Comparison of ENCODE assay signal across 18 cellular contexts in genomic region chr17:75407655-75408352, GRCh38.
"Had no signal": no experiment of that assay in that cellular context is flagged by ENCODE, and none has a peak within 500 bp of the region (broad histone marks: within the 10 kb centered on the region; RNA-seq: fewer than 3 reads in every experiment).

No MANE protein-coding gene starts in this region.

- H3K9me3 ChIP-seq: ascending aorta, colonic mucosa, gastrocnemius medialis, neutrophil, thyroid gland had no signal

- DNase-seq: activated CD4-positive, alpha-beta T cell treated with anti-CD3 and anti-CD28 coated beads for 48 hours; activated CD8-positive, alpha-beta T cell treated with anti-CD3 and anti-CD28 coated beads for 36 hours; activated T-cell treated with anti-CD3 and anti-CD28 coated beads, Interleukin-2, amount 50 U/mL, for 24 hours; colonic mucosa; gastrocnemius medialis; immature natural killer cell; left ventricle myocardium superior; mesenchymal stem cell; naive thymus-derived CD8-positive, alpha-beta T cell; stimulated activated naive CD4-positive, alpha-beta T cell; thyroid gland had no signal

- H3K27ac Mint-ChIP-seq: activated CD8-positive, alpha-beta T cell treated with anti-CD3 and anti-CD28 coated beads for 36 hours; activated naive CD4-positive, alpha-beta T cell treated with anti-CD3 and anti-CD28 coated beads, Interleukin-2, amount 50 U/mL, for 24 hours; activated T-cell treated with anti-CD3 and anti-CD28 coated beads, Interleukin-2, amount 50 U/mL, for 24 hours; activated T-helper 2 cell treated with anti-CD3 and anti-CD28 coated beads, Interferon-gamma antibody, Interleukin-2, Interleukin-4, amounts not matched to agents 10 μg/mL and 5 μg/mL and 100 μg/mL, durations not matched to agents 14 hours and 24 hours and 36 hours; immature natural killer cell; WTC11 had no signal

- H3K27ac ChIP-seq: ascending aorta, colonic mucosa, gastrocnemius medialis, neutrophil, thyroid gland had no signal

- H3K36me3 ChIP-seq: ascending aorta, colonic mucosa, gastrocnemius medialis, neutrophil, thyroid gland had no signal

- H3K4me1 ChIP-seq: colonic mucosa had no signal

- H3K4me3 Mint-ChIP-seq: activated CD8-positive, alpha-beta T cell treated with anti-CD3 and anti-CD28 coated beads for 36 hours; activated naive CD4-positive, alpha-beta T cell treated with anti-CD3 and anti-CD28 coated beads, Interleukin-2, amount 50 U/mL, for 24 hours; activated T-cell treated with anti-CD3 and anti-CD28 coated beads, Interleukin-2, amount 50 U/mL, for 24 hours; central memory CD8-positive, alpha-beta T cell; immature natural killer cell; WTC11 had no signal

- H3K36me3 Mint-ChIP-seq: immature natural killer cell; naive thymus-derived CD8-positive, alpha-beta T cell; WTC11 had no signal

- H3K9me3 Mint-ChIP-seq: activated CD8-positive, alpha-beta T cell treated with anti-CD3 and anti-CD28 coated beads for 36 hours; activated naive CD4-positive, alpha-beta T cell treated with anti-CD3 and anti-CD28 coated beads, Interleukin-2, amount 50 U/mL, for 24 hours; activated T-cell treated with anti-CD3 and anti-CD28 coated beads, Interleukin-2, amount 50 U/mL, for 24 hours; activated T-helper 2 cell treated with anti-CD3 and anti-CD28 coated beads, Interferon-gamma antibody, Interleukin-2, Interleukin-4, amounts not matched to agents 10 μg/mL and 5 μg/mL and 100 μg/mL, durations not matched to agents 14 hours and 24 hours and 36 hours; central memory CD8-positive, alpha-beta T cell; immature natural killer cell; naive thymus-derived CD8-positive, alpha-beta T cell; WTC11 had no signal

- H3K27me3 ChIP-seq: ascending aorta, colonic mucosa, gastrocnemius medialis, neutrophil, thyroid gland had no signal

- ATAC-seq: activated CD8-positive, alpha-beta T cell treated with anti-CD3 and anti-CD28 coated beads for 36 hours; esophagus mucosa; gastrocnemius medialis; left ventricle myocardium superior; naive thymus-derived CD8-positive, alpha-beta T cell; WTC11 had no signal

- H3K27me3 Mint-ChIP-seq: activated CD8-positive, alpha-beta T cell treated with anti-CD3 and anti-CD28 coated beads for 36 hours; activated naive CD4-positive, alpha-beta T cell treated with anti-CD3 and anti-CD28 coated beads, Interleukin-2, amount 50 U/mL, for 24 hours; activated T-cell treated with anti-CD3 and anti-CD28 coated beads, Interleukin-2, amount 50 U/mL, for 24 hours; central memory CD8-positive, alpha-beta T cell; naive thymus-derived CD8-positive, alpha-beta T cell had no signal

- H3K4me3 ChIP-seq: ascending aorta, colonic mucosa, gastrocnemius medialis, thyroid gland had no signal
